1 cellular context compared by ENCODE assay signal in the genomic region with DNA sequence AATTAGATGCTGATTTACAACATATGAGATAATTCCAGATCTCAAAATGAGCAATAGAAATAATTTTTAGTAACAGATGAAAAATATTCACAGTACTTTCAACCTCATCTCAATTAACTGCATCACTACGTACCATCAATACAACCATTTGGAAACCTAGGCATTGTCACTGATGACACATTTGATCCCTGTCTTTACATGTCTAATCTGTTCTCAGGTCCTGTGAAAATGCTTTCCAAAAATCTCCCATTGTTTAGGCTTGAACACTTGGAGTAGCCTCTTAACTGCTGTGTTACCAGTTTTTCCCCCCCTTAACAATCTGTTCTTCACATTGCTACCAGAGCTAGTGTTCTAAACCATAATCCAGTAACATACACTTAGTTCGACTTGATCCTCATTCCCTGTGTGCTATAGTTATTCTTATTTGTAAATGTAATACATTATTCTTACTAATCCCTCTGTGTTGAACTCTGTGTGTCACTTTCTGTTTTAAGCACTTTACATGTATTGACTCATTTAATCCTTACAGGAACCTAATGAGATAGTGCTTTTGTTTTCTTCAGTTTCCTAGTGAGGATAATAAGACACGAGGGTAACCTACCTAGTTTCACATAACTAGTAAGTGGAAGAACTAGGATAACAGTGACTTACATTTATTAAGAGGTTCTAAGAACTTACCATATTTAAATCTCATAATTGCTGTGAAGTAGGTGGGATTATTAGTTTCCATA.
TF ChIP-seq lines count a peak whose summit lies in the region.

No MANE protein-coding gene starts in this region.

TF ChIP-seq in GM12878, 131 proteins besides CTCF, POLR2A, EP300 and RAD21:
- TF ChIP-seq GABPA (IDR thresholded peaks at IDR 0.05; ENCODE audit: low read depth) (0 out of 2 replicates have a peak, but pooled peaks have one; percentile 18), JUNB (IDR thresholded peaks at IDR 0.05) (peak; percentile 40), BCL11A (IDR thresholded peaks at IDR 0.05; ENCODE audit: low read depth, low read length) (no peak), STAT1 (conservative IDR thresholded peaks at IDR 0.05) (no peak), BRCA1 (IDR thresholded peaks at IDR 0.05; ENCODE audit: low read depth, low read length) (no peak), NFIC (IDR thresholded peaks at IDR 0.05; ENCODE audit: low read depth, low read length) (0 out of 2 replicates have a peak, but pooled peaks have one; percentile 51)
